In the genomic region with DNA sequence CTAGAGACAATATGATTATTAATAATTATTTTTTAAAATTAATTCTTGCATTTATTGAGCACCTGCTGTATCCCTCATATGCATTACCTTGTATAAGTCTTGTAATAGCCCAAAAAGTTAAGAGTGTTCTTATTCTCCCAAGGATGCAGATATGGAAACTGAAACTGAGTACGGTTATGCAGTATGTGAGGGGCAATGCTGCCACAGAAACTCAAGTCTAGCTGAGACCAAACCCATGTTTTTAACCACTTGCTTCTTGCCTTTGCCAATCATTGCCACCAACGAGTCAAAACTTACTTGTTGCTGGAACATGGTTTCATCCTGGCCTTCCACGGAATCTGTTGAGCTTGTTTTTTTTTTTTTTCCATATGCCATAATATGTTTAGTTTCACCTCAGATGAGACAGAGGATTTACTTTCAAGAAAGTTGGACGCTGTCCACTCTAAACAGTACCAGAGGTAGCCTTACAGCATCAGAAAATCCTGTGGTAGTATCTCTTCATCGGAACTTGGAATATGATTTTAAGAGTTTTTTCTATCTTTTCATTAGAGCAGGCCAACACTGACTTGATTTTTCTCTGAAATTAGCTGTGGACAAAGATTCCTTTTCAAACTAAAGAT, we compare ENCODE assay signal across 27 cellular contexts. TPM values are rescaled to one million over a fixed set of nuclear protein-coding genes. Genes with fewer than 3 reads are reported as not detected.
DNase-seq lines count a peak whose midpoint lies in the region; ATAC-seq and TF ChIP-seq lines count a peak whose summit lies in the region.
"Had no signal": no experiment of that assay in that cellular context is flagged by ENCODE, and none has a peak within 500 bp of the region (broad histone marks: within the 10 kb centered on the region; RNA-seq: fewer than 3 reads in every experiment).

No MANE protein-coding gene starts in this region.

- no peak overlapping the region for H2AK9ac ChIP-seq in IMR-90 (replicated peaks; ENCODE audit: low read depth, low read length, poor library complexity)

- ATAC-seq in activated T-cell treated with anti-CD3 and anti-CD28 coated beads, Interleukin-2, amount 50 U/mL, for 4 hours = no peak
- ATAC-seq in IMR-90 (ENCODE audit: low read depth) = no peak; the same call in 1 of the 2 replicates
- ATAC-seq in stimulated activated naive CD8-positive, alpha-beta T cell treated with anti-CD3 and anti-CD28 coated beads, Interleukin-15, Interleukin-2, amounts not matched to agents 100 U/mL and 50 U/mL, for 24 hours = peak; percentile 55
- ATAC-seq in HG03378 (IDR thresholded peaks at IDR 0.05; ENCODE audit: unreplicated experiment) = no peak
- ATAC-seq in GM19452 (IDR thresholded peaks at IDR 0.05; ENCODE audit: unreplicated experiment) = no peak
- ATAC-seq: esophagus mucosa, right cardiac atrium had no signal

- H2AK5ac ChIP-seq in IMR-90 (ENCODE audit: low read depth, low read length) = no peak overlapping the region

- H3K4ac ChIP-seq in IMR-90 (ENCODE audit: low read depth, low read length) = no peak overlapping the region

- no peak overlapping the region for H3K27ac ChIP-seq in IMR-90 (ENCODE audit: insufficient read depth, low read length)
- H3K27ac ChIP-seq: BLaER1 treated with 17β-estradiol and CSF1 and Interleukin-3, amounts not matched to agents 10 nM and 100 nM; ovary; PC-9; suprapubic skin; uterus had no signal

- no peak overlapping the region for H4K5ac ChIP-seq in IMR-90 (ENCODE audit: low read depth, low read length)

- no peak overlapping the region for H2BK15ac ChIP-seq in IMR-90 (ENCODE audit: low read depth, low read length)

- no peak overlapping the region for H2BK5ac ChIP-seq in IMR-90 (ENCODE audit: low read depth, low read length, poor library complexity, severe bottlenecking)

- H3K9me3 Mint-ChIP-seq in activated T-cell treated with anti-CD3 and anti-CD28 coated beads, Interleukin-2, amount 50 U/mL, for 4 hours = no peaks in the 10 kb centered on the region
- no peaks in the 10 kb centered on the region for H3K9me3 Mint-ChIP-seq in activated T-cell treated with anti-CD3 and anti-CD28 coated beads, Interleukin-2, amount 50 U/mL, for 24 hours
- no peaks in the 10 kb centered on the region for H3K9me3 Mint-ChIP-seq in activated T-helper 1 cell treated with anti-CD3 and anti-CD28 coated beads, Interleukin-12 subunit alpha, Interleukin-12 subunit beta, Interleukin-2, Interleukin-4 antibody, amounts not matched to agents 30 ng/mL and 10 ng/mL and 1 ng/mL, durations not matched to agents 14 hours and 24 hours and 36 hours
- H3K9me3 Mint-ChIP-seq: naive B cell had no signal

- H3K27ac Mint-ChIP-seq in activated T-cell treated with anti-CD3 and anti-CD28 coated beads, Interleukin-2, amount 50 U/mL, for 24 hours = no peak overlapping the region
- H3K27ac Mint-ChIP-seq in activated T-helper 1 cell treated with anti-CD3 and anti-CD28 coated beads, Interleukin-12 subunit alpha, Interleukin-12 subunit beta, Interleukin-2, Interleukin-4 antibody, amounts not matched to agents 30 ng/mL and 10 ng/mL and 1 ng/mL, durations not matched to agents 14 hours and 24 hours and 36 hours = peak overlapping the region; percentile 0

- no peaks in the 10 kb centered on the region for H3K4me1 ChIP-seq in IMR-90 (ENCODE audit: control insufficient read depth, insufficient read depth, low read length)
- H3K4me1 ChIP-seq: uterus had no signal

- no peak overlapping the region for H3K23ac ChIP-seq in IMR-90 (ENCODE audit: low read depth, low read length)

- BruUV-seq in IMR-90 (replicated peaks; lab: Mats Ljungman, UMichigan) = no TSS peak

- CTCF ChIA-PET in IMR-90 (lab: Yijun Ruan, JAX) = interaction anchor here (0.6 kb wide), 1 partner anchor 597 kb away, joined by 4 read pairs; no protein-coding TSS in a partner anchor

- peak overlapping the region; percentile 62 for H3K4me2 ChIP-seq in IMR-90 (ENCODE audit: low read depth, low read length)
- H3K4me2 ChIP-seq: BLaER1 treated with 17β-estradiol and CSF1 and Interleukin-3, amounts not matched to agents 10 nM and 100 nM; PC-9 had no signal

- H3K56ac ChIP-seq in IMR-90 (ENCODE audit: extremely low read depth, insufficient read depth, low read length) = no peak overlapping the region

- no peaks in the 10 kb centered on the region for H3K36me3 ChIP-seq in IMR-90 (ENCODE audit: control insufficient read depth, insufficient read depth, low read length)
- H3K36me3 ChIP-seq: ovary, suprapubic skin, uterus had no signal

- no peak for TF ChIP-seq POLR2A in IMR-90 (IDR thresholded peaks at IDR 0.05; ENCODE audit: low read depth, low read length)

- H3K27me3 ChIP-seq in IMR-90 (ENCODE audit: control insufficient read depth, insufficient read depth, low read length) = peaks cover 2% of the 10 kb centered on the region; the same call in 1 of the 2 replicates
- H3K27me3 ChIP-seq: BLaER1 treated with 17β-estradiol and CSF1 and Interleukin-3, amounts not matched to agents 10 nM and 100 nM; ovary; suprapubic skin; uterus had no signal

- dilution Hi-C loops in IMR-90 (cut with HindIII; ENCODE audit: low sequenced_read_pairs, unreplicated experiment) = no loop called here

- WGBS in IMR-90 (ENCODE audit: extremely low coverage in 2 of 2, insufficient read length in 1 of 2), 2 experiments = no CpG with 5 or more reads among the region's 5 CpGs

- no peak for DNase-seq in activated T-cell treated with anti-CD3 and anti-CD28 coated beads, Interleukin-2, amount 50 U/mL, for 4 hours
- DNase-seq in activated T-cell treated with anti-CD3 and anti-CD28 coated beads, Interleukin-2, amount 50 U/mL, for 24 hours = no peak
- DNase-seq in IMR-90 = peak; percentile 32
- no peak for DNase-seq in activated T-helper 1 cell treated with anti-CD3 and anti-CD28 coated beads, Interleukin-12 subunit alpha, Interleukin-12 subunit beta, Interleukin-2, Interleukin-4 antibody, amounts not matched to agents 30 ng/mL and 10 ng/mL and 1 ng/mL, durations not matched to agents 14 hours and 24 hours and 36 hours (ENCODE audit: low spot score)
- DNase-seq in stimulated activated naive CD8-positive, alpha-beta T cell treated with anti-CD3 and anti-CD28 coated beads, Interleukin-15, Interleukin-2, amounts not matched to agents 100 U/mL and 50 U/mL, for 24 hours = no peak
- no peak for DNase-seq in C1 segment of cervical spinal cord (lab: John Stamatoyannopoulos, UW)
- DNase-seq: ACHN; activated gamma-delta T cell treated with Interleukin-2 at 50 U/mL for 16 hours; anterior cingulate cortex; cerebellar nuclear complex; effector CD4-positive, alpha-beta T cell; KBM-7; mesenchymal stem cell; naive B cell; NCI-H187 treated with DMSO at 0.1 percent for 48 hours; NCI-H2227 treated with DMSO at 0.1 percent for 48 hours; ovary; PC-9; right cardiac atrium; stimulated activated CD8-positive, alpha-beta memory T cell treated with anti-CD3 and anti-CD28 coated beads, Interleukin-4, amount 100 ng/mL, for 48 hours; uterus had no signal

- no peaks in the 10 kb centered on the region for H3K79me1 ChIP-seq in IMR-90 (ENCODE audit: low read depth in 1 of 2, low read length in 2 of 2)

- peak overlapping the region; percentile 20 for H3K4me3 Mint-ChIP-seq in activated T-cell treated with anti-CD3 and anti-CD28 coated beads, Interleukin-2, amount 50 U/mL, for 4 hours
- H3K4me3 Mint-ChIP-seq in activated T-cell treated with anti-CD3 and anti-CD28 coated beads, Interleukin-2, amount 50 U/mL, for 24 hours = no peak overlapping the region
- peak overlapping the region; percentile 6 for H3K4me3 Mint-ChIP-seq in activated T-helper 1 cell treated with anti-CD3 and anti-CD28 coated beads, Interleukin-12 subunit alpha, Interleukin-12 subunit beta, Interleukin-2, Interleukin-4 antibody, amounts not matched to agents 30 ng/mL and 10 ng/mL and 1 ng/mL, durations not matched to agents 14 hours and 24 hours and 36 hours
- H3K4me3 Mint-ChIP-seq: naive B cell had no signal

- TF ChIP-seq CTCF in IMR-90 (conservative IDR thresholded peaks at IDR 0.05; ENCODE audit: low read depth, low read length) = no peak

- intact Hi-C loops in IMR-90 (cut with micrococcal nuclease) = no loop called here
- intact Hi-C loops in activated T-helper 1 cell treated with anti-CD3 and anti-CD28 coated beads, Interleukin-12 subunit alpha, Interleukin-12 subunit beta, Interleukin-2, Interleukin-4 antibody, amounts not matched to agents 30 ng/mL and 10 ng/mL and 1 ng/mL, durations not matched to agents 14 hours and 24 hours and 36 hours (cut with micrococcal nuclease) = no loop called here

- in situ Hi-C loops in IMR-90 (cut with MboI; ENCODE audit: low sequenced_read_pairs) = no loop called here

- no peak overlapping the region for H2BK120ac ChIP-seq in IMR-90 (ENCODE audit: low read depth, low read length)

- no peak overlapping the region for H4K8ac ChIP-seq in IMR-90 (ENCODE audit: low read depth in 2 of 2, low read length in 2 of 2)

- no peak for TF ChIP-seq RAD21 in IMR-90 (IDR thresholded peaks at IDR 0.05; ENCODE audit: low read length)

- no peak overlapping the region for H3K18ac ChIP-seq in IMR-90 (ENCODE audit: low read depth, low read length)

- no peaks in the 10 kb centered on the region for H3K27me3 Mint-ChIP-seq in activated T-cell treated with anti-CD3 and anti-CD28 coated beads, Interleukin-2, amount 50 U/mL, for 4 hours (ENCODE audit: low read depth)
- H3K27me3 Mint-ChIP-seq in activated T-cell treated with anti-CD3 and anti-CD28 coated beads, Interleukin-2, amount 50 U/mL, for 24 hours = no peaks in the 10 kb centered on the region
- peaks cover 3% of the 10 kb centered on the region for H3K27me3 Mint-ChIP-seq in activated T-helper 1 cell treated with anti-CD3 and anti-CD28 coated beads, Interleukin-12 subunit alpha, Interleukin-12 subunit beta, Interleukin-2, Interleukin-4 antibody, amounts not matched to agents 30 ng/mL and 10 ng/mL and 1 ng/mL, durations not matched to agents 14 hours and 24 hours and 36 hours (ENCODE audit: insufficient read depth)
- H3K27me3 Mint-ChIP-seq: naive B cell had no signal

- POLR2A ChIA-PET in IMR-90 (lab: Charles Lee; ENCODE audit: unreplicated experiment) = no interaction called here

- no peak overlapping the region for H3K14ac ChIP-seq in IMR-90 (replicated peaks; ENCODE audit: low read depth, low read length)

- H4K20me1 ChIP-seq in IMR-90 (ENCODE audit: insufficient read depth, low read length) = no peaks in the 10 kb centered on the region

- no peak overlapping the region for H2BK20ac ChIP-seq in IMR-90 (ENCODE audit: low read depth, low read length)

- no peaks in the 10 kb centered on the region for H3K9me3 ChIP-seq in IMR-90 (ENCODE audit: control insufficient read depth, insufficient read depth, low read length)
- H3K9me3 ChIP-seq: BLaER1 treated with 17β-estradiol and CSF1 and Interleukin-3, amounts not matched to agents 10 nM and 100 nM; ovary; suprapubic skin; uterus had no signal

- H3K4me3 ChIP-seq in IMR-90 (ENCODE audit: insufficient read depth, low read depth, low read length) = no peak overlapping the region
- H3K4me3 ChIP-seq: BLaER1 treated with 17β-estradiol and CSF1 and Interleukin-3, amounts not matched to agents 10 nM and 100 nM; ovary; PC-9; suprapubic skin; uterus had no signal

- H2AFZ ChIP-seq in IMR-90 (replicated peaks; ENCODE audit: low read length, poor library complexity) = no peak overlapping the region
- H2AFZ ChIP-seq: PC-9 had no signal

- no peak overlapping the region for H3K9ac ChIP-seq in IMR-90 (ENCODE audit: low read depth, low read length)
- H3K9ac ChIP-seq: BLaER1 treated with 17β-estradiol and CSF1 and Interleukin-3, amounts not matched to agents 10 nM and 100 nM had no signal

- H3K36me3 Mint-ChIP-seq in activated T-cell treated with anti-CD3 and anti-CD28 coated beads, Interleukin-2, amount 50 U/mL, for 4 hours (ENCODE audit: insufficient read depth) = peaks cover 2% of the 10 kb centered on the region
- H3K36me3 Mint-ChIP-seq in activated T-cell treated with anti-CD3 and anti-CD28 coated beads, Interleukin-2, amount 50 U/mL, for 24 hours (ENCODE audit: low read depth) = no peaks in the 10 kb centered on the region
- peaks cover 25% of the 10 kb centered on the region for H3K36me3 Mint-ChIP-seq in activated T-helper 1 cell treated with anti-CD3 and anti-CD28 coated beads, Interleukin-12 subunit alpha, Interleukin-12 subunit beta, Interleukin-2, Interleukin-4 antibody, amounts not matched to agents 30 ng/mL and 10 ng/mL and 1 ng/mL, durations not matched to agents 14 hours and 24 hours and 36 hours (ENCODE audit: low read depth)

- H4K91ac ChIP-seq in IMR-90 (ENCODE audit: insufficient read depth, low read depth, low read length) = no peak overlapping the region

- H3K4me1 Mint-ChIP-seq in activated T-cell treated with anti-CD3 and anti-CD28 coated beads, Interleukin-2, amount 50 U/mL, for 4 hours (ENCODE audit: low read depth) = peaks cover 21% of the 10 kb centered on the region
- peaks cover 14% of the 10 kb centered on the region for H3K4me1 Mint-ChIP-seq in activated T-cell treated with anti-CD3 and anti-CD28 coated beads, Interleukin-2, amount 50 U/mL, for 24 hours (ENCODE audit: low read depth)
- peaks cover 44% of the 10 kb centered on the region for H3K4me1 Mint-ChIP-seq in activated T-helper 1 cell treated with anti-CD3 and anti-CD28 coated beads, Interleukin-12 subunit alpha, Interleukin-12 subunit beta, Interleukin-2, Interleukin-4 antibody, amounts not matched to agents 30 ng/mL and 10 ng/mL and 1 ng/mL, durations not matched to agents 14 hours and 24 hours and 36 hours (ENCODE audit: low read depth)

- no peaks in the 10 kb centered on the region for H3K9me1 ChIP-seq in IMR-90 (ENCODE audit: insufficient read depth, low read length)

RNA-seq across cellular contexts. Expression of a gene that starts 27.9 kb away (rescaled TPM):
- 10 to 100 TPM; 80.6 to 83.4 (median 80.8) TPM for total RNA-seq in activated T-cell treated with anti-CD3 and anti-CD28 coated beads, Interleukin-2, amount 50 U/mL, for 4 hours
- total RNA-seq in IMR-90 (2012; rRNA removed) = not detected in 2 replicates
- not detected in 2 replicates for polyA plus RNA-seq in IMR-90 (2012; rRNA removed)
- 0.01 TPM in 1 of 2 replicates, not detected in the other for polyA plus RNA-seq in IMR-90 (2012; cell fraction: cytosol; rRNA removed)
- polyA plus RNA-seq in IMR-90 (2012; cell fraction: nucleus; rRNA removed; ENCODE audit: low replicate concordance) = not detected in 2 replicates
- total RNA-seq in activated T-helper 1 cell treated with anti-CD3 and anti-CD28 coated beads, Interleukin-12 subunit alpha, Interleukin-12 subunit beta, Interleukin-2, Interleukin-4 antibody, amounts not matched to agents 30 ng/mL and 10 ng/mL and 1 ng/mL, durations not matched to agents 14 hours and 24 hours and 36 hours = 120 and 122 TPM in 2 replicates
- total RNA-seq: G401 had no signal

Comparison
In these comparisons a context has a peak if more than half of its experiments do, and no peak if none do; other contexts are left out.
1. RNA of a gene that starts 27.9 kb away (total RNA-seq): 120 to 122 TPM in activated T-helper 1 cell treated with anti-CD3 and anti-CD28 coated beads, Interleukin-12 subunit alpha, Interleukin-12 subunit beta, Interleukin-2, Interleukin-4 antibody, amounts not matched to agents 30 ng/mL and 10 ng/mL and 1 ng/mL, durations not matched to agents 14 hours and 24 hours and 36 hours and 80.6 to 83.4 TPM in activated T-cell treated with anti-CD3 and anti-CD28 coated beads, Interleukin-2, amount 50 U/mL, for 4 hours; not detected in IMR-90; every median in the first group is over 10 times any median in the second.